In genomic region chr6:109695468-109695867, GRCh38 we compare ENCODE assay signal across 14 cellular contexts. TPM values are rescaled to one million over a fixed set of nuclear protein-coding genes. Genes with fewer than 3 reads are reported as not detected.
A peak's percentile ranks its signal among the peaks of the same experiment; 100 is the strongest.
DNase-seq lines count a peak whose midpoint lies in the region; ATAC-seq and TF ChIP-seq lines count a peak whose summit lies in the region.
"Had no signal": no experiment of that assay in that cellular context is flagged by ENCODE, and none has a peak within 500 bp of the region (broad histone marks: within the 10 kb centered on the region; RNA-seq: fewer than 3 reads in every experiment).

No MANE protein-coding gene starts in this region.

- no peak overlapping the region for H3K27ac Mint-ChIP-seq in activated naive CD8-positive, alpha-beta T cell treated with anti-CD3 and anti-CD28 coated beads, Interleukin-2, amount 50 U/mL, for 24 hours
- no peak overlapping the region for H3K27ac Mint-ChIP-seq in activated naive CD8-positive, alpha-beta T cell treated with anti-CD3 and anti-CD28 coated beads for 36 hours
- H3K27ac Mint-ChIP-seq: CD4-positive, CD25-positive, alpha-beta regulatory T cell had no signal

- H3K4me2 ChIP-seq in neuronal stem cell (ENCODE audit: insufficient read depth, low read length, poor library complexity, severe bottlenecking) = no peak overlapping the region

- H3K4me3 ChIP-seq in WERI-Rb-1 (ENCODE audit: low read depth, low read length) = no peak overlapping the region
- no peak overlapping the region for H3K4me3 ChIP-seq in neuronal stem cell (ENCODE audit: low read length in 2 of 2)
- H3K4me3 ChIP-seq: colonic mucosa, gastroesophageal sphincter had no signal

- WGBS in neuronal stem cell (ENCODE audit: extremely low coverage in 2 of 2, insufficient read length in 2 of 2, insufficient replicate concordance in 1 of 2), 2 donors = no CpG with 5 or more reads among the region's 4 CpGs

- H2AK5ac ChIP-seq in neuronal stem cell (ENCODE audit: low read depth, low read length) = no peak overlapping the region

- peak; percentile 12 for DNase-seq in activated naive CD8-positive, alpha-beta T cell treated with anti-CD3 and anti-CD28 coated beads, Interleukin-2, amount 50 U/mL, for 24 hours
- no peak for DNase-seq in activated naive CD8-positive, alpha-beta T cell treated with anti-CD3 and anti-CD28 coated beads for 36 hours
- DNase-seq in LHCN-M2 (ENCODE audit: low read depth) (peak; percentile 14), WERI-Rb-1 (no peak), neuronal stem cell (ENCODE audit: low spot score) (no peak), NCI-H128 (lab: John Stamatoyannopoulos, UW; ENCODE audit: unreplicated experiment) (no peak)
- DNase-seq: activated naive CD4-positive, alpha-beta T cell treated with anti-CD3 and anti-CD28 coated beads, Interleukin-2, amount 50 U/mL, for 16 hours; colonic mucosa; stimulated activated CD4-positive, alpha-beta T cell treated with anti-CD3 and anti-CD28 coated beads, Interleukin-12 subunit alpha, Interleukin-12 subunit beta, amount 100 ng/mL, for 4 hours had no signal

- no peaks in the 10 kb centered on the region for H3K9me3 ChIP-seq in WERI-Rb-1 (ENCODE audit: severe bottlenecking)
- peaks cover 0 to 8% of the 10 kb centered on the region in 2 donors for H3K9me3 ChIP-seq in neuronal stem cell (replicated peaks in 1 of 2; ENCODE audit: control insufficient read depth in 2 of 2, insufficient read depth in 1 of 2, low read depth in 1 of 2, low read length in 2 of 2)
- H3K9me3 ChIP-seq: colonic mucosa, gastroesophageal sphincter had no signal

- no peak overlapping the region for H2AFZ ChIP-seq in neuronal stem cell (ENCODE audit: low read length)

- H3K79me1 ChIP-seq in neuronal stem cell (ENCODE audit: low read depth, low read length) = no peaks in the 10 kb centered on the region

- no peak for ATAC-seq in activated naive CD8-positive, alpha-beta T cell treated with anti-CD3 and anti-CD28 coated beads, Interleukin-2, amount 50 U/mL, for 24 hours
- no peak for ATAC-seq in HG02623 (IDR thresholded peaks at IDR 0.05; ENCODE audit: unreplicated experiment)
- no peak for ATAC-seq in HG02885 (IDR thresholded peaks at IDR 0.05; ENCODE audit: poor library complexity, unreplicated experiment)
- ATAC-seq: gastroesophageal sphincter, left colon had no signal

- no peaks in the 10 kb centered on the region for H3K9me3 Mint-ChIP-seq in activated naive CD8-positive, alpha-beta T cell treated with anti-CD3 and anti-CD28 coated beads, Interleukin-2, amount 50 U/mL, for 24 hours
- no peaks in the 10 kb centered on the region for H3K9me3 Mint-ChIP-seq in activated naive CD8-positive, alpha-beta T cell treated with anti-CD3 and anti-CD28 coated beads for 36 hours

- no peak overlapping the region for H3K4ac ChIP-seq in neuronal stem cell (ENCODE audit: low read length)

- H3K36me3 ChIP-seq in WERI-Rb-1 = peaks cover 8% of the 10 kb centered on the region; the same call in 1 of the 2 replicates
- no peaks in the 10 kb centered on the region for H3K36me3 ChIP-seq in neuronal stem cell (replicated peaks in 1 of 2; ENCODE audit: control insufficient read depth in 2 of 2, insufficient read depth in 2 of 2, low read length in 2 of 2)
- H3K36me3 ChIP-seq: colonic mucosa had no signal

- H3K4me1 ChIP-seq in neuronal stem cell (ENCODE audit: control insufficient read depth in 2 of 2, insufficient read depth in 1 of 2, low read depth in 1 of 2, low read length in 2 of 2) = peaks cover 2 to 3% of the 10 kb centered on the region in 2 donors
- H3K4me1 ChIP-seq: colonic mucosa had no signal

- H3K9ac ChIP-seq in neuronal stem cell (ENCODE audit: low read depth, low read length, poor library complexity) = no peak overlapping the region

- no peak overlapping the region for H2BK15ac ChIP-seq in neuronal stem cell (ENCODE audit: low read length)

- peak overlapping the region; percentile 43 for H4K8ac ChIP-seq in neuronal stem cell (ENCODE audit: low read depth, low read length)

- H2BK120ac ChIP-seq in neuronal stem cell (ENCODE audit: low read depth, low read length) = no peak overlapping the region

- no peak overlapping the region for H3K27ac ChIP-seq in WERI-Rb-1
- no peak overlapping the region for H3K27ac ChIP-seq in neuronal stem cell (replicated peaks; ENCODE audit: low read length)
- H3K27ac ChIP-seq: colonic mucosa, gastroesophageal sphincter had no signal

- no peak overlapping the region for H2BK5ac ChIP-seq in neuronal stem cell (ENCODE audit: low read length)

- H3K4me1 Mint-ChIP-seq in activated naive CD8-positive, alpha-beta T cell treated with anti-CD3 and anti-CD28 coated beads, Interleukin-2, amount 50 U/mL, for 24 hours = peaks cover 14% of the 10 kb centered on the region
- H3K4me1 Mint-ChIP-seq in activated naive CD8-positive, alpha-beta T cell treated with anti-CD3 and anti-CD28 coated beads for 36 hours = peaks cover 12% of the 10 kb centered on the region

- no peak overlapping the region for H3K23ac ChIP-seq in neuronal stem cell (ENCODE audit: low read depth, low read length, poor library complexity)

- no peak overlapping the region for H2BK12ac ChIP-seq in neuronal stem cell (ENCODE audit: low read length)

- H3K36me3 Mint-ChIP-seq in activated naive CD8-positive, alpha-beta T cell treated with anti-CD3 and anti-CD28 coated beads, Interleukin-2, amount 50 U/mL, for 24 hours (ENCODE audit: low read depth) = peaks cover 10% of the 10 kb centered on the region
- peaks cover 9% of the 10 kb centered on the region for H3K36me3 Mint-ChIP-seq in activated naive CD8-positive, alpha-beta T cell treated with anti-CD3 and anti-CD28 coated beads for 36 hours

- H4K91ac ChIP-seq in neuronal stem cell (ENCODE audit: low read depth, low read length, poor library complexity) = no peak overlapping the region

- peak; percentile 21; the same call in 1 of the 2 replicates for TF ChIP-seq CTCF in WERI-Rb-1 (IDR thresholded peaks at IDR 0.05; ENCODE audit: low read depth, low read length)

- H3K27me3 Mint-ChIP-seq in activated naive CD8-positive, alpha-beta T cell treated with anti-CD3 and anti-CD28 coated beads, Interleukin-2, amount 50 U/mL, for 24 hours = no peaks in the 10 kb centered on the region
- no peaks in the 10 kb centered on the region for H3K27me3 Mint-ChIP-seq in activated naive CD8-positive, alpha-beta T cell treated with anti-CD3 and anti-CD28 coated beads for 36 hours
- H3K27me3 Mint-ChIP-seq: CD4-positive, CD25-positive, alpha-beta regulatory T cell had no signal

- H3K18ac ChIP-seq in neuronal stem cell (ENCODE audit: low read length) = no peak overlapping the region

- H3K4me3 Mint-ChIP-seq in activated naive CD8-positive, alpha-beta T cell treated with anti-CD3 and anti-CD28 coated beads, Interleukin-2, amount 50 U/mL, for 24 hours = no peak overlapping the region
- no peak overlapping the region for H3K4me3 Mint-ChIP-seq in activated naive CD8-positive, alpha-beta T cell treated with anti-CD3 and anti-CD28 coated beads for 36 hours

- H3K27me3 ChIP-seq in WERI-Rb-1 (ENCODE audit: insufficient read depth, low read depth, severe bottlenecking) (no peaks in the 10 kb centered on the region), neuronal stem cell (ENCODE audit: control insufficient read depth in 3 of 3, insufficient read depth in 3 of 3, low read depth in 1 of 3, low read length in 3 of 3) (no peaks in the 10 kb centered on the region)
- H3K27me3 ChIP-seq: colonic mucosa, gastroesophageal sphincter had no signal

- H3K14ac ChIP-seq in neuronal stem cell (ENCODE audit: low read length) = no peak overlapping the region

RNA-seq across cellular contexts. Expression of gene FIG4, which starts 4.4 kb away (rescaled TPM):
- 10 to 100 TPM; 13.8 to 14.5 TPM for total RNA-seq in activated naive CD8-positive, alpha-beta T cell treated with anti-CD3 and anti-CD28 coated beads for 36 hours
- 8.7 and 15.7 TPM in 2 replicates for total RNA-seq in LHCN-M2 (2014; rRNA removed)
- polyA plus RNA-seq in LHCN-M2 (2012) = 8.0 TPM
- 12.3 TPM for polyA plus RNA-seq in neuronal stem cell (2013, experiment 1 of 2)
- polyA plus RNA-seq in neuronal stem cell (2013, experiment 2 of 2) = 11.5 TPM

RNA-seq across cellular contexts. Expression of gene AK9, which starts 4.5 kb away (rescaled TPM):
- 1 to 10 TPM; 3.1 to 3.9 TPM for total RNA-seq in activated naive CD8-positive, alpha-beta T cell treated with anti-CD3 and anti-CD28 coated beads for 36 hours
- 1.2 and 1.9 TPM in 2 replicates for total RNA-seq in LHCN-M2 (2014; rRNA removed)
- polyA plus RNA-seq in LHCN-M2 (2012) = 0.95 TPM
- polyA plus RNA-seq in neuronal stem cell (2013, experiment 1 of 2) = 5.2 TPM
- 5.9 TPM for polyA plus RNA-seq in neuronal stem cell (2013, experiment 2 of 2)

Comparison
In these comparisons a context has a peak if more than half of its experiments do, and no peak if none do; other contexts are left out.
1. DNase-seq: peak in activated naive CD8-positive, alpha-beta T cell treated with anti-CD3 and anti-CD28 coated beads, Interleukin-2, amount 50 U/mL, for 24 hours (single experiment) and LHCN-M2 (single experiment); none in activated naive CD8-positive, alpha-beta T cell treated with anti-CD3 and anti-CD28 coated beads for 36 hours (single experiment), WERI-Rb-1 (single experiment), neuronal stem cell (single experiment) and NCI-H128 (single experiment).